Comparison of ENCODE assay signal across 22 cellular contexts in genomic region chr5:107853696-107854095, GRCh38.
DNase-seq lines count a peak whose midpoint lies in the region; ATAC-seq lines count a peak whose summit lies in the region.
"Had no signal": no experiment of that assay in that cellular context is flagged by ENCODE, and none has a peak within 500 bp of the region (broad histone marks: within the 10 kb centered on the region; RNA-seq: fewer than 3 reads in every experiment).

No MANE protein-coding gene starts in this region.

- no peak overlapping the region for H4K8ac ChIP-seq in neuronal stem cell (ENCODE audit: low read depth, low read length)

- no peak for ATAC-seq in activated naive CD8-positive, alpha-beta T cell treated with anti-CD3 and anti-CD28 coated beads, Interleukin-2, amount 50 U/mL, for 24 hours
- no peak for ATAC-seq in HG03442 (IDR thresholded peaks at IDR 0.05; ENCODE audit: unreplicated experiment)
- ATAC-seq: A549 had no signal

- H2AFZ ChIP-seq in neuronal stem cell (ENCODE audit: low read length): no peak overlapping the region

- no peak overlapping the region for H2BK15ac ChIP-seq in neuronal stem cell (ENCODE audit: low read length)

- no CpG with 5 or more reads among the region's 6 CpGs for WGBS in neuronal stem cell (ENCODE audit: extremely low coverage in 2 of 2, insufficient read length in 2 of 2, insufficient replicate concordance in 1 of 2), 2 donors

- H3K23ac ChIP-seq in neuronal stem cell (ENCODE audit: low read depth, low read length, poor library complexity): no peak overlapping the region

- no peak overlapping the region for H3K4me2 ChIP-seq in neuronal stem cell (ENCODE audit: insufficient read depth, low read length, poor library complexity, severe bottlenecking)
- H3K4me2 ChIP-seq: A549; BLaER1 treated with 17β-estradiol and CSF1 and Interleukin-3, amounts not matched to agents 10 nM and 100 nM had no signal

- no peaks in the 10 kb centered on the region for H3K27me3 Mint-ChIP-seq in activated naive CD8-positive, alpha-beta T cell treated with anti-CD3 and anti-CD28 coated beads, Interleukin-2, amount 50 U/mL, for 24 hours
- H3K27me3 Mint-ChIP-seq: CD4-positive, alpha-beta T cell had no signal

- H4K91ac ChIP-seq in neuronal stem cell (ENCODE audit: low read depth, low read length, poor library complexity): no peak overlapping the region

- H3K27ac ChIP-seq in SJCRH30: peak overlapping the region; percentile 70
- no peak overlapping the region for H3K27ac ChIP-seq in neuronal stem cell (replicated peaks; ENCODE audit: low read length)
- H3K27ac ChIP-seq: A549; BLaER1 treated with 17β-estradiol and CSF1 and Interleukin-3, amounts not matched to agents 10 nM and 100 nM had no signal

- H3K27me3 ChIP-seq in SJCRH30 (no peaks in the 10 kb centered on the region), neuronal stem cell (ENCODE audit: control insufficient read depth in 3 of 3, insufficient read depth in 3 of 3, low read depth in 1 of 3, low read length in 3 of 3) (no peaks in the 10 kb centered on the region)
- H3K27me3 ChIP-seq: BE2C; BLaER1 treated with 17β-estradiol and CSF1 and Interleukin-3, amounts not matched to agents 10 nM and 100 nM had no signal

- H3K36me3 ChIP-seq in SJCRH30: no peaks in the 10 kb centered on the region
- no peaks in the 10 kb centered on the region for H3K36me3 ChIP-seq in neuronal stem cell (replicated peaks in 1 of 2; ENCODE audit: control insufficient read depth in 2 of 2, insufficient read depth in 2 of 2, low read length in 2 of 2)
- H3K36me3 ChIP-seq: BE2C; BLaER1 treated with 17β-estradiol and CSF1 and Interleukin-3, amounts not matched to agents 10 nM and 100 nM; HAP-1 had no signal

- no peaks in the 10 kb centered on the region for H3K4me1 Mint-ChIP-seq in activated naive CD8-positive, alpha-beta T cell treated with anti-CD3 and anti-CD28 coated beads, Interleukin-2, amount 50 U/mL, for 24 hours
- H3K4me1 Mint-ChIP-seq: CD14-positive monocyte; CD8-positive, alpha-beta memory T cell had no signal

- no peaks in the 10 kb centered on the region for H3K9me3 Mint-ChIP-seq in activated naive CD8-positive, alpha-beta T cell treated with anti-CD3 and anti-CD28 coated beads, Interleukin-2, amount 50 U/mL, for 24 hours
- H3K9me3 Mint-ChIP-seq: CD14-positive monocyte; CD4-positive, alpha-beta T cell; CD8-positive, alpha-beta memory T cell; HFFc6 had no signal

- DNase-seq in NCI-H82 (lab: John Stamatoyannopoulos, UW): peak; percentile 3
- DNase-seq in NCI-H82 treated with DMSO at 0.1 percent for 48 hours (lab: John Stamatoyannopoulos, UW; ENCODE audit: unreplicated experiment): no peak
- peak; percentile 55 to 82 for DNase-seq in NCI-H524 (lab: John Stamatoyannopoulos, UW)
- DNase-seq in SJCRH30: peak; percentile 84 to 94
- DNase-seq in neuronal stem cell (ENCODE audit: low spot score): no peak
- DNase-seq in activated naive CD8-positive, alpha-beta T cell treated with anti-CD3 and anti-CD28 coated beads, Interleukin-2, amount 50 U/mL, for 24 hours: no peak
- DNase-seq in SIG-M5 treated with dmso at 0.1 percent for 504 hours (lab: John Stamatoyannopoulos, UW; ENCODE audit: unreplicated experiment): no peak
- DNase-seq: 8988T; ACHN; AML-193; BE2C; CD4-positive, alpha-beta T cell; CD8-positive, alpha-beta memory T cell; DMS153; DND-41; GOT3; HFFc6 had no signal

- H3K18ac ChIP-seq in neuronal stem cell (ENCODE audit: low read length): no peak overlapping the region

- peak overlapping the region; percentile 63 for H2BK12ac ChIP-seq in neuronal stem cell (ENCODE audit: low read length)

- no peaks in the 10 kb centered on the region for H3K79me1 ChIP-seq in neuronal stem cell (ENCODE audit: low read depth, low read length)

- H3K4me3 Mint-ChIP-seq in activated naive CD8-positive, alpha-beta T cell treated with anti-CD3 and anti-CD28 coated beads, Interleukin-2, amount 50 U/mL, for 24 hours: no peak overlapping the region
- H3K4me3 Mint-ChIP-seq: CD14-positive monocyte; CD4-positive, alpha-beta T cell; CD8-positive, alpha-beta memory T cell; HFFc6 had no signal

- H2BK5ac ChIP-seq in neuronal stem cell (ENCODE audit: low read length): no peak overlapping the region

- H3K14ac ChIP-seq in neuronal stem cell (ENCODE audit: low read length): no peak overlapping the region

- no peak overlapping the region for H3K27ac Mint-ChIP-seq in activated naive CD8-positive, alpha-beta T cell treated with anti-CD3 and anti-CD28 coated beads, Interleukin-2, amount 50 U/mL, for 24 hours
- H3K27ac Mint-ChIP-seq: CD14-positive monocyte; CD4-positive, alpha-beta T cell; CD8-positive, alpha-beta memory T cell; HFFc6 had no signal

- H3K4ac ChIP-seq in neuronal stem cell (ENCODE audit: low read length): no peak overlapping the region

- H3K4me1 ChIP-seq in SJCRH30 (peaks cover 20% of the 10 kb centered on the region), neuronal stem cell (ENCODE audit: control insufficient read depth in 2 of 2, insufficient read depth in 1 of 2, low read depth in 1 of 2, low read length in 2 of 2) (peaks cover 0 to 2% of the 10 kb centered on the region in 2 donors)
- H3K4me1 ChIP-seq: A549; BE2C; BLaER1 treated with 17β-estradiol and CSF1 and Interleukin-3, amounts not matched to agents 10 nM and 100 nM; HAP-1 had no signal

- no peaks in the 10 kb centered on the region for H3K9me3 ChIP-seq in SJCRH30 (replicated peaks)
- no peaks in the 10 kb centered on the region for H3K9me3 ChIP-seq in neuronal stem cell (replicated peaks in 1 of 2; ENCODE audit: control insufficient read depth in 2 of 2, insufficient read depth in 1 of 2, low read depth in 1 of 2, low read length in 2 of 2)
- H3K9me3 ChIP-seq: A549; BE2C; BLaER1 treated with 17β-estradiol and CSF1 and Interleukin-3, amounts not matched to agents 10 nM and 100 nM; HAP-1 had no signal

- H3K9ac ChIP-seq in neuronal stem cell (ENCODE audit: low read depth, low read length, poor library complexity): no peak overlapping the region
- H3K9ac ChIP-seq: BLaER1 treated with 17β-estradiol and CSF1 and Interleukin-3, amounts not matched to agents 10 nM and 100 nM had no signal

- H3K36me3 Mint-ChIP-seq in activated naive CD8-positive, alpha-beta T cell treated with anti-CD3 and anti-CD28 coated beads, Interleukin-2, amount 50 U/mL, for 24 hours (ENCODE audit: low read depth): no peaks in the 10 kb centered on the region
- H3K36me3 Mint-ChIP-seq: CD14-positive monocyte; CD8-positive, alpha-beta memory T cell had no signal

- H2BK120ac ChIP-seq in neuronal stem cell (ENCODE audit: low read depth, low read length): no peak overlapping the region

- H2AK5ac ChIP-seq in neuronal stem cell (ENCODE audit: low read depth, low read length): no peak overlapping the region

- H3K4me3 ChIP-seq in SJCRH30 (no peak overlapping the region), neuronal stem cell (ENCODE audit: low read length in 2 of 2) (no peak overlapping the region)
- H3K4me3 ChIP-seq: A549; BLaER1 treated with 17β-estradiol and CSF1 and Interleukin-3, amounts not matched to agents 10 nM and 100 nM; HAP-1 had no signal

Comparison
In these comparisons a context has a peak if more than half of its experiments do, and no peak if none do; other contexts are left out.
1. DNase-seq: peak in NCI-H82 (single experiment), NCI-H524 (2 of 2) and SJCRH30 (2 of 2); none in NCI-H82 treated with DMSO at 0.1 percent for 48 hours (single experiment), neuronal stem cell (single experiment), activated naive CD8-positive, alpha-beta T cell treated with anti-CD3 and anti-CD28 coated beads, Interleukin-2, amount 50 U/mL, for 24 hours (single experiment) and SIG-M5 treated with dmso at 0.1 percent for 504 hours (single experiment).